1 cellular context compared by ENCODE assay signal in genomic region chr22:46335201-46336118, GRCh38.
A peak's percentile ranks its signal among the peaks of the same experiment; 100 is the strongest.
TF ChIP-seq lines count a peak whose summit lies in the region.

Gene TRMU (plus strand): TSS chr22:46335714. CDS start chr22:46335765, 51 bp downstream.

TF ChIP-seq in H1, 55 proteins besides CTCF, POLR2A, EP300 and RAD21:
- TF ChIP-seq, protein P1, sequence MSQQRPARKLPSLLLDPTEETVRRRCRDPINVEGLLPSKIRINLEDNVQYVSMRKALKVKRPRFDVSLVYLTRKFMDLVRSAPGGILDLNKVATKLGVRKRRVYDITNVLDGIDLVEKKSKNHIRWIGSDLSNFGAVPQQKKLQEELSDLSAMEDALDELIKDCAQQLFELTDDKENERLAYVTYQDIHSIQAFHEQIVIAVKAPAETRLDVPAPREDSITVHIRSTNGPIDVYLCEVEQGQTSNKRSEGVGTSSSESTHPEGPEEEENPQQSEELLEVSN (IDR thresholded peaks at IDR 0.05): no peak
- no peak for TF ChIP-seq NRF1 (IDR thresholded peaks at IDR 0.05; ENCODE audit: low read depth, low read length)
- TF ChIP-seq RBBP5 (IDR thresholded peaks at IDR 0.05; ENCODE audit: borderline replicate concordance, low read depth, low read length): peak; percentile 54; the same call in 1 of the 2 replicates
- no peak for TF ChIP-seq SUZ12 (IDR thresholded peaks at IDR 0.05; ENCODE audit: low read length)
- 0 out of 2 replicates have a peak, but pooled peaks have one; percentile 10 for TF ChIP-seq TCF12 (IDR thresholded peaks at IDR 0.05; ENCODE audit: low read depth, low read length)
- peak; percentile 47; the same call in 1 of the 2 replicates for TF ChIP-seq TEAD4 (IDR thresholded peaks at IDR 0.05; ENCODE audit: low read depth, low read length)
- no peak for TF ChIP-seq SP2 (IDR thresholded peaks at IDR 0.05; ENCODE audit: low read length)
- no peak for TF ChIP-seq RFX5 (IDR thresholded peaks at IDR 0.05; ENCODE audit: borderline replicate concordance, low read depth, low read length)
- 0 out of 2 replicates have a peak, but pooled peaks have one; percentile 57 for TF ChIP-seq SP1 (IDR thresholded peaks at IDR 0.05; ENCODE audit: low read depth, low read length)
- no peak for TF ChIP-seq ZNF274 (IDR thresholded peaks at IDR 0.05; ENCODE audit: borderline replicate concordance, extremely low read depth, low read length)
- TF ChIP-seq GABPA (IDR thresholded peaks at IDR 0.05; ENCODE audit: borderline replicate concordance, insufficient read depth, low read length): peak; percentile 99
- no peak for TF ChIP-seq SIRT6 (IDR thresholded peaks at IDR 0.05; ENCODE audit: low read length)
- TF ChIP-seq TAF1 (IDR thresholded peaks at IDR 0.05; ENCODE audit: low read depth, low read length): peak; percentile 92
- TF ChIP-seq KDM5A (IDR thresholded peaks at IDR 0.05; ENCODE audit: low read length): peak; percentile 49; the same call in 1 of the 2 replicates
- peak; percentile 62; the same call in 1 of the 2 replicates for TF ChIP-seq YY1 (IDR thresholded peaks at IDR 0.05; ENCODE audit: low read depth, low read length)
- no peak for TF ChIP-seq HDAC6 (IDR thresholded peaks at IDR 0.05; ENCODE audit: low read depth, low read length)
- peak; percentile 76 for TF ChIP-seq POLR2AphosphoS5 (IDR thresholded peaks at IDR 0.05; ENCODE audit: low read depth, low read length)
- TF ChIP-seq CBX8 (IDR thresholded peaks at IDR 0.05; ENCODE audit: borderline replicate concordance, low read depth, low read length): no peak
- TF ChIP-seq, protein P2, sequence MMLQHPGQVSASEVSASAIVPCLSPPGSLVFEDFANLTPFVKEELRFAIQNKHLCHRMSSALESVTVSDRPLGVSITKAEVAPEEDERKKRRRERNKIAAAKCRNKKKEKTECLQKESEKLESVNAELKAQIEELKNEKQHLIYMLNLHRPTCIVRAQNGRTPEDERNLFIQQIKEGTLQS (IDR thresholded peaks at IDR 0.05; ENCODE audit: insufficient read depth, low read depth, low read length): no peak
- TF ChIP-seq JUND (IDR thresholded peaks at IDR 0.05; ENCODE audit: low read length): peak; percentile 21; the same call in 1 of the 2 replicates
- TF ChIP-seq, protein P3, sequence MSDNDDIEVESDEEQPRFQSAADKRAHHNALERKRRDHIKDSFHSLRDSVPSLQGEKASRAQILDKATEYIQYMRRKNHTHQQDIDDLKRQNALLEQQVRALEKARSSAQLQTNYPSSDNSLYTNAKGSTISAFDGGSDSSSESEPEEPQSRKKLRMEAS (IDR thresholded peaks at IDR 0.05): peak; percentile 82
- TF ChIP-seq EGR1 (IDR thresholded peaks at IDR 0.05; ENCODE audit: borderline replicate concordance, low read depth, low read length): no peak
- TF ChIP-seq SIN3A (conservative IDR thresholded peaks at IDR 0.05 in 1 of 2, IDR thresholded peaks at IDR 0.05 in 1 of 2; ENCODE audit: low read depth in 1 of 2, low read length in 2 of 2): peak; percentile 91 to 92; a peak in 3 of 4 replicates
- no peak for TF ChIP-seq RNF2 (IDR thresholded peaks at IDR 0.05; ENCODE audit: borderline replicate concordance, low read depth, low read length, missing control alignments, poor library complexity, severe bottlenecking)
- no peak for TF ChIP-seq KDM4A (IDR thresholded peaks at IDR 0.05; ENCODE audit: low read depth, low read length, severe bottlenecking)
- peak; percentile 91 for TF ChIP-seq ASH2L (IDR thresholded peaks at IDR 0.05; ENCODE audit: low read length)
- no peak for TF ChIP-seq FOSL1 (IDR thresholded peaks at IDR 0.05; ENCODE audit: insufficient read depth, low read depth, low read length)
- TF ChIP-seq ATF2 (IDR thresholded peaks at IDR 0.05; ENCODE audit: low read length): no peak
- no peak for TF ChIP-seq BRCA1 (IDR thresholded peaks at IDR 0.05; ENCODE audit: low read depth, low read length)
- TF ChIP-seq TAF7 (optimal IDR thresholded peaks at IDR 0.05; ENCODE audit: borderline replicate concordance, low read depth, low read length): peak; percentile 76
- TF ChIP-seq KDM1A (IDR thresholded peaks at IDR 0.05; ENCODE audit: borderline replicate concordance, low read length): no peak
- TF ChIP-seq EZH2 (IDR thresholded peaks at IDR 0.05; ENCODE audit: low read depth, low read length, severe bottlenecking): no peak
- TF ChIP-seq, protein P4, sequence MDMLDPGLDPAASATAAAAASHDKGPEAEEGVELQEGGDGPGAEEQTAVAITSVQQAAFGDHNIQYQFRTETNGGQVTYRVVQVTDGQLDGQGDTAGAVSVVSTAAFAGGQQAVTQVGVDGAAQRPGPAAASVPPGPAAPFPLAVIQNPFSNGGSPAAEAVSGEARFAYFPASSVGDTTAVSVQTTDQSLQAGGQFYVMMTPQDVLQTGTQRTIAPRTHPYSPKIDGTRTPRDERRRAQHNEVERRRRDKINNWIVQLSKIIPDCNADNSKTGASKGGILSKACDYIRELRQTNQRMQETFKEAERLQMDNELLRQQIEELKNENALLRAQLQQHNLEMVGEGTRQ (IDR thresholded peaks at IDR 0.05; ENCODE audit: low read length): no peak
- no peak for TF ChIP-seq GTF2F1 (IDR thresholded peaks at IDR 0.05; ENCODE audit: borderline replicate concordance, low read depth, low read length)
- peak; percentile 84 for TF ChIP-seq PHF8 (conservative IDR thresholded peaks at IDR 0.05; ENCODE audit: low read depth, low read length)
- TF ChIP-seq SP4 (IDR thresholded peaks at IDR 0.05; ENCODE audit: low read length): no peak
- TF ChIP-seq BCL11A (IDR thresholded peaks at IDR 0.05; ENCODE audit: low read depth in 2 of 2, low read length in 2 of 2): no peak
- no peak for TF ChIP-seq JUN (IDR thresholded peaks at IDR 0.05; ENCODE audit: low read depth, low read length)
- TF ChIP-seq HDAC2 (IDR thresholded peaks at IDR 0.05; ENCODE audit: borderline replicate concordance in 1 of 2, low read depth in 2 of 2, low read length in 2 of 2): 0 out of 4 replicates have a peak, but pooled peaks of 1 of the 2 experiments have one; percentile 90
- TF ChIP-seq CHD1 (IDR thresholded peaks at IDR 0.05; ENCODE audit: low read depth, low read length): no peak
- no peak for TF ChIP-seq RXRA (IDR thresholded peaks at IDR 0.05; ENCODE audit: insufficient read depth, low read depth, low read length)
- TF ChIP-seq CHD2 (IDR thresholded peaks at IDR 0.05; ENCODE audit: low read length): 0 out of 2 replicates have a peak, but pooled peaks have one; percentile 1
- TF ChIP-seq SIX5 (IDR thresholded peaks at IDR 0.05; ENCODE audit: low read depth, low read length): 0 out of 2 replicates have a peak, but pooled peaks have one; percentile 15
- TF ChIP-seq CBX5 (IDR thresholded peaks at IDR 0.05; ENCODE audit: low read depth, low read length): no peak
- peak; percentile 23 for TF ChIP-seq CTBP2 (IDR thresholded peaks at IDR 0.05; ENCODE audit: borderline replicate concordance, insufficient read depth, insufficient read length, low read length)
- TF ChIP-seq CEBPB (IDR thresholded peaks at IDR 0.05; ENCODE audit: low read depth, low read length): no peak
- TF ChIP-seq, protein P5, sequence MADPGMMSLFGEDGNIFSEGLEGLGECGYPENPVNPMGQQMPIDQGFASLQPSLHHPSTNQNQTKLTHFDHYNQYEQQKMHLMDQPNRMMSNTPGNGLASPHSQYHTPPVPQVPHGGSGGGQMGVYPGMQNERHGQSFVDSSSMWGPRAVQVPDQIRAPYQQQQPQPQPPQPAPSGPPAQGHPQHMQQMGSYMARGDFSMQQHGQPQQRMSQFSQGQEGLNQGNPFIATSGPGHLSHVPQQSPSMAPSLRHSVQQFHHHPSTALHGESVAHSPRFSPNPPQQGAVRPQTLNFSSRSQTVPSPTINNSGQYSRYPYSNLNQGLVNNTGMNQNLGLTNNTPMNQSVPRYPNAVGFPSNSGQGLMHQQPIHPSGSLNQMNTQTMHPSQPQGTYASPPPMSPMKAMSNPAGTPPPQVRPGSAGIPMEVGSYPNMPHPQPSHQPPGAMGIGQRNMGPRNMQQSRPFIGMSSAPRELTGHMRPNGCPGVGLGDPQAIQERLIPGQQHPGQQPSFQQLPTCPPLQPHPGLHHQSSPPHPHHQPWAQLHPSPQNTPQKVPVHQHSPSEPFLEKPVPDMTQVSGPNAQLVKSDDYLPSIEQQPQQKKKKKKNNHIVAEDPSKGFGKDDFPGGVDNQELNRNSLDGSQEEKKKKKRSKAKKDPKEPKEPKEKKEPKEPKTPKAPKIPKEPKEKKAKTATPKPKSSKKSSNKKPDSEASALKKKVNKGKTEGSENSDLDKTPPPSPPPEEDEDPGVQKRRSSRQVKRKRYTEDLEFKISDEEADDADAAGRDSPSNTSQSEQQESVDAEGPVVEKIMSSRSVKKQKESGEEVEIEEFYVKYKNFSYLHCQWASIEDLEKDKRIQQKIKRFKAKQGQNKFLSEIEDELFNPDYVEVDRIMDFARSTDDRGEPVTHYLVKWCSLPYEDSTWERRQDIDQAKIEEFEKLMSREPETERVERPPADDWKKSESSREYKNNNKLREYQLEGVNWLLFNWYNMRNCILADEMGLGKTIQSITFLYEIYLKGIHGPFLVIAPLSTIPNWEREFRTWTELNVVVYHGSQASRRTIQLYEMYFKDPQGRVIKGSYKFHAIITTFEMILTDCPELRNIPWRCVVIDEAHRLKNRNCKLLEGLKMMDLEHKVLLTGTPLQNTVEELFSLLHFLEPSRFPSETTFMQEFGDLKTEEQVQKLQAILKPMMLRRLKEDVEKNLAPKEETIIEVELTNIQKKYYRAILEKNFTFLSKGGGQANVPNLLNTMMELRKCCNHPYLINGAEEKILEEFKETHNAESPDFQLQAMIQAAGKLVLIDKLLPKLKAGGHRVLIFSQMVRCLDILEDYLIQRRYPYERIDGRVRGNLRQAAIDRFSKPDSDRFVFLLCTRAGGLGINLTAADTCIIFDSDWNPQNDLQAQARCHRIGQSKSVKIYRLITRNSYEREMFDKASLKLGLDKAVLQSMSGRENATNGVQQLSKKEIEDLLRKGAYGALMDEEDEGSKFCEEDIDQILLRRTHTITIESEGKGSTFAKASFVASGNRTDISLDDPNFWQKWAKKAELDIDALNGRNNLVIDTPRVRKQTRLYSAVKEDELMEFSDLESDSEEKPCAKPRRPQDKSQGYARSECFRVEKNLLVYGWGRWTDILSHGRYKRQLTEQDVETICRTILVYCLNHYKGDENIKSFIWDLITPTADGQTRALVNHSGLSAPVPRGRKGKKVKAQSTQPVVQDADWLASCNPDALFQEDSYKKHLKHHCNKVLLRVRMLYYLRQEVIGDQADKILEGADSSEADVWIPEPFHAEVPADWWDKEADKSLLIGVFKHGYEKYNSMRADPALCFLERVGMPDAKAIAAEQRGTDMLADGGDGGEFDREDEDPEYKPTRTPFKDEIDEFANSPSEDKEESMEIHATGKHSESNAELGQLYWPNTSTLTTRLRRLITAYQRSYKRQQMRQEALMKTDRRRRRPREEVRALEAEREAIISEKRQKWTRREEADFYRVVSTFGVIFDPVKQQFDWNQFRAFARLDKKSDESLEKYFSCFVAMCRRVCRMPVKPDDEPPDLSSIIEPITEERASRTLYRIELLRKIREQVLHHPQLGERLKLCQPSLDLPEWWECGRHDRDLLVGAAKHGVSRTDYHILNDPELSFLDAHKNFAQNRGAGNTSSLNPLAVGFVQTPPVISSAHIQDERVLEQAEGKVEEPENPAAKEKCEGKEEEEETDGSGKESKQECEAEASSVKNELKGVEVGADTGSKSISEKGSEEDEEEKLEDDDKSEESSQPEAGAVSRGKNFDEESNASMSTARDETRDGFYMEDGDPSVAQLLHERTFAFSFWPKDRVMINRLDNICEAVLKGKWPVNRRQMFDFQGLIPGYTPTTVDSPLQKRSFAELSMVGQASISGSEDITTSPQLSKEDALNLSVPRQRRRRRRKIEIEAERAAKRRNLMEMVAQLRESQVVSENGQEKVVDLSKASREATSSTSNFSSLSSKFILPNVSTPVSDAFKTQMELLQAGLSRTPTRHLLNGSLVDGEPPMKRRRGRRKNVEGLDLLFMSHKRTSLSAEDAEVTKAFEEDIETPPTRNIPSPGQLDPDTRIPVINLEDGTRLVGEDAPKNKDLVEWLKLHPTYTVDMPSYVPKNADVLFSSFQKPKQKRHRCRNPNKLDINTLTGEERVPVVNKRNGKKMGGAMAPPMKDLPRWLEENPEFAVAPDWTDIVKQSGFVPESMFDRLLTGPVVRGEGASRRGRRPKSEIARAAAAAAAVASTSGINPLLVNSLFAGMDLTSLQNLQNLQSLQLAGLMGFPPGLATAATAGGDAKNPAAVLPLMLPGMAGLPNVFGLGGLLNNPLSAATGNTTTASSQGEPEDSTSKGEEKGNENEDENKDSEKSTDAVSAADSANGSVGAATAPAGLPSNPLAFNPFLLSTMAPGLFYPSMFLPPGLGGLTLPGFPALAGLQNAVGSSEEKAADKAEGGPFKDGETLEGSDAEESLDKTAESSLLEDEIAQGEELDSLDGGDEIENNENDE (IDR thresholded peaks at IDR 0.05; ENCODE audit: insufficient replicate concordance, low read length): no peak
- TF ChIP-seq BACH1 (IDR thresholded peaks at IDR 0.05; ENCODE audit: low read length): no peak; the same call in 1 of the 2 replicates
- 0 out of 2 replicates have a peak, but pooled peaks have one; percentile 11 for TF ChIP-seq SRF (IDR thresholded peaks at IDR 0.05; ENCODE audit: low read depth, low read length)
- no peak for TF ChIP-seq SAP30 (IDR thresholded peaks at IDR 0.05; ENCODE audit: insufficient read depth, insufficient replicate concordance, low read length)
- TF ChIP-seq CREB1 (IDR thresholded peaks at IDR 0.05): peak; percentile 58
- no peak for TF ChIP-seq MAFK (IDR thresholded peaks at IDR 0.05; ENCODE audit: low read depth, low read length)
- TF ChIP-seq NANOG (IDR thresholded peaks at IDR 0.05; ENCODE audit: insufficient read depth, low read depth, low read length, poor library complexity, severe bottlenecking): no peak
- peak; percentile 81; the same call in 1 of the 2 replicates for TF ChIP-seq TBP (IDR thresholded peaks at IDR 0.05; ENCODE audit: low read depth, low read length)
- TF ChIP-seq POU5F1 (IDR thresholded peaks at IDR 0.05; ENCODE audit: low read depth, low read length): no peak
